23 cellular contexts compared by ENCODE assay signal in the genomic region with DNA sequence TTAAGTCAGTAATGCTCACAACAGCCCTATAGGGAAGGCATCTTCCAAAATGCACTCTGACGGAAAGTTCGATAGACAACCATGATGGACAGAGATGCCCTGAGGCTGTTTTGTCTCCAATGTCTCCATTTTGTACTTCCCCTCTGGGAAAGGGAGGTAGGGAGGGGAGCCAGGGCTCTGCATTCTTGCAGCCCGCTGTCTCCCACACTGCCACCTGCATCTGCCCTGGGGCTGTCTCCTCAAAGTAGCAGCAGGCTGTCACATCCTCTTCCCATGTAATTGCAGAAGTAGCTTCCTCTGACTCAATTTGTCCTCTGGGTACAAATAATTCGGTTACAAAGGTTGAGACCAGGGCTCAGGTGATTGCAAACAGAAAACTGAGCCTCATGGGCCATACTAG.
"Had no signal": no experiment of that assay in that cellular context is flagged by ENCODE, and none has a peak within 500 bp of the region (broad histone marks: within the 10 kb centered on the region; RNA-seq: fewer than 3 reads in every experiment).

No MANE protein-coding gene starts in this region.

- H3K79me2 ChIP-seq: hepatocyte, parathyroid adenoma had no signal

- H3K9me3 ChIP-seq: esophagus squamous epithelium, left ventricle myocardium inferior, prostate gland, right lobe of liver, suprapubic skin, thyroid gland, upper lobe of right lung, vagina had no signal

- H3K9ac ChIP-seq: parathyroid adenoma had no signal

- H2AFZ ChIP-seq: hepatocyte, parathyroid adenoma had no signal

- FAIRE-seq: colon, islet of Langerhans had no signal

- H3K4me1 Mint-ChIP-seq: naive thymus-derived CD4-positive, alpha-beta T cell; stimulated activated effector memory CD8-positive, alpha-beta T cell treated with anti-CD3 and anti-CD28 coated beads, Interleukin-12 subunit alpha, Interleukin-12 subunit beta, amount 100 ng/mL, for 72 hours had no signal

- H3K4me3 Mint-ChIP-seq: dendritic cell treated with granulocyte-macrophage colony-stimulating factor and Interleukin-4, amounts not matched to agents 40 ng/mL and 50 ng/mL, for 4 days; naive thymus-derived CD4-positive, alpha-beta T cell; nephron progenitor cell; stimulated activated effector memory CD8-positive, alpha-beta T cell treated with anti-CD3 and anti-CD28 coated beads, Interleukin-12 subunit alpha, Interleukin-12 subunit beta, amount 100 ng/mL, for 72 hours had no signal

- H3K9me3 Mint-ChIP-seq: nephron progenitor cell; stimulated activated effector memory CD8-positive, alpha-beta T cell treated with anti-CD3 and anti-CD28 coated beads, Interleukin-12 subunit alpha, Interleukin-12 subunit beta, amount 100 ng/mL, for 72 hours had no signal

- H3K4me1 ChIP-seq: esophagus squamous epithelium, left ventricle myocardium inferior, parathyroid adenoma, prostate gland, right lobe of liver, suprapubic skin, thyroid gland, upper lobe of right lung, vagina had no signal

- H3K27me3 ChIP-seq: esophagus squamous epithelium, right lobe of liver, suprapubic skin, thyroid gland, upper lobe of right lung, vagina had no signal

- H3K36me3 ChIP-seq: esophagus squamous epithelium, left ventricle myocardium inferior, prostate gland, right lobe of liver, suprapubic skin, thyroid gland, upper lobe of right lung, vagina had no signal

- H3K27ac Mint-ChIP-seq: dendritic cell treated with granulocyte-macrophage colony-stimulating factor and Interleukin-4, amounts not matched to agents 40 ng/mL and 50 ng/mL, for 4 days; naive thymus-derived CD4-positive, alpha-beta T cell; nephron progenitor cell; stimulated activated effector memory CD8-positive, alpha-beta T cell treated with anti-CD3 and anti-CD28 coated beads, Interleukin-12 subunit alpha, Interleukin-12 subunit beta, amount 100 ng/mL, for 72 hours had no signal

- H3K36me3 Mint-ChIP-seq: stimulated activated effector memory CD8-positive, alpha-beta T cell treated with anti-CD3 and anti-CD28 coated beads, Interleukin-12 subunit alpha, Interleukin-12 subunit beta, amount 100 ng/mL, for 72 hours had no signal

- H3K4me2 ChIP-seq: hepatocyte had no signal

- ATAC-seq: naive thymus-derived CD4-positive, alpha-beta T cell; right lobe of liver; stimulated activated effector memory CD8-positive, alpha-beta T cell treated with anti-CD3 and anti-CD28 coated beads, Interleukin-12 subunit alpha, Interleukin-12 subunit beta, amount 100 ng/mL, for 72 hours; stimulated activated naive CD8-positive, alpha-beta T cell treated with anti-CD3 and anti-CD28 coated beads, Interleukin-15, Interleukin-2, amounts not matched to agents 100 U/mL and 50 U/mL, for 24 hours; upper lobe of right lung had no signal

- H3K27ac ChIP-seq: esophagus squamous epithelium, hepatocyte, left ventricle myocardium inferior, parathyroid adenoma, prostate gland, right lobe of liver, suprapubic skin, thyroid gland, upper lobe of right lung, vagina had no signal

- H3K4me3 ChIP-seq: esophagus squamous epithelium, hepatocyte, left ventricle myocardium inferior, lung, prostate gland, right lobe of liver, suprapubic skin, thyroid gland, upper lobe of right lung, vagina had no signal

- H3K27me3 Mint-ChIP-seq: dendritic cell treated with granulocyte-macrophage colony-stimulating factor and Interleukin-4, amounts not matched to agents 40 ng/mL and 50 ng/mL, for 4 days had no signal

- DNase-seq: esophagus squamous epithelium; foreskin fibroblast; head of caudate nucleus; left ventricle myocardium inferior; mesenchymal stem cell; naive thymus-derived CD4-positive, alpha-beta T cell; nephron progenitor cell; right lobe of liver; stimulated activated CD4-positive, alpha-beta T cell treated with anti-CD3 and anti-CD28 coated beads, Interleukin-4, amount 100 ng/mL, for 1 hour; stimulated activated CD8-positive, alpha-beta memory T cell treated with anti-CD3 and anti-CD28 coated beads, Interleukin-4, amount 100 ng/mL, for 48 hours; stimulated activated naive CD8-positive, alpha-beta T cell treated with anti-CD3 and anti-CD28 coated beads, Interleukin-15, Interleukin-2, amounts not matched to agents 100 U/mL and 50 U/mL, for 24 hours; thyroid gland; upper lobe of right lung had no signal
